In genomic region chr14:59566725-59567124, GRCh38 we compare ENCODE assay signal across 2 cellular contexts.
TF ChIP-seq lines count a peak whose summit lies in the region.

No MANE protein-coding gene starts in this region.

TF ChIP-seq in IMR-90, 13 proteins besides CTCF, POLR2A, EP300 and RAD21:
- TF ChIP-seq NFE2L2 (IDR thresholded peaks at IDR 0.05; ENCODE audit: low read depth, low read length) (no peak), CEBPB (IDR thresholded peaks at IDR 0.05; ENCODE audit: low read depth, low read length) (0 out of 2 replicates have a peak, but pooled peaks have one; percentile 4)

TF ChIP-seq in H1, 55 proteins besides CTCF, POLR2A, EP300 and RAD21:
- TF ChIP-seq RFX5 (IDR thresholded peaks at IDR 0.05; ENCODE audit: borderline replicate concordance, low read depth, low read length), result no peak
- TF ChIP-seq MAFK (IDR thresholded peaks at IDR 0.05; ENCODE audit: low read depth, low read length), result peak; percentile 36; the same call in 1 of the 2 replicates
